In genomic region chr20:48903705-48904104, GRCh38 we compare ENCODE assay signal across 14 cellular contexts. TPM values are rescaled to one million over a fixed set of nuclear protein-coding genes. Genes with fewer than 3 reads are reported as not detected.
DNase-seq lines count a peak whose midpoint lies in the region; ATAC-seq and TF ChIP-seq lines count a peak whose summit lies in the region.
"Had no signal": no experiment of that assay in that cellular context is flagged by ENCODE, and none has a peak within 500 bp of the region (broad histone marks: within the 10 kb centered on the region; RNA-seq: fewer than 3 reads in every experiment).

No MANE protein-coding gene starts in this region.

- H2BK5ac ChIP-seq in neuronal stem cell (ENCODE audit: low read length): no peak overlapping the region

- H4K91ac ChIP-seq in neuronal stem cell (ENCODE audit: low read depth, low read length, poor library complexity): no peak overlapping the region

- H3K9me3 Mint-ChIP-seq in chondrocyte (ENCODE audit: low read depth): peaks cover under 1% of the 10 kb centered on the region
- H3K9me3 Mint-ChIP-seq: CD8-positive, alpha-beta T cell had no signal

- no peak overlapping the region for H2BK120ac ChIP-seq in neuronal stem cell (ENCODE audit: low read depth, low read length)

- no peaks in the 10 kb centered on the region for H3K79me1 ChIP-seq in neuronal stem cell (ENCODE audit: low read depth, low read length)

- no peak overlapping the region for H3K4me3 Mint-ChIP-seq in chondrocyte (ENCODE audit: unreplicated experiment)
- H3K4me3 Mint-ChIP-seq: CD14-positive monocyte; CD8-positive, alpha-beta T cell; H9 had no signal

- H3K36me3 Mint-ChIP-seq in chondrocyte (ENCODE audit: low read depth): no peaks in the 10 kb centered on the region
- H3K36me3 Mint-ChIP-seq: CD8-positive, alpha-beta T cell had no signal

- WGBS in neuronal stem cell (ENCODE audit: extremely low coverage in 2 of 2, insufficient read length in 2 of 2, insufficient replicate concordance in 1 of 2), 2 donors: no CpG with 5 or more reads among the region's 10 CpGs

- H3K18ac ChIP-seq in neuronal stem cell (ENCODE audit: low read length): no peak overlapping the region

- H2AFZ ChIP-seq in neuronal stem cell (ENCODE audit: low read length): no peak overlapping the region

- H3K4me1 ChIP-seq in RWPE2 (ENCODE audit: insufficient read depth, poor library complexity, severe bottlenecking): no peaks in the 10 kb centered on the region
- H3K4me1 ChIP-seq in neuronal stem cell (ENCODE audit: control insufficient read depth in 2 of 2, insufficient read depth in 1 of 2, low read depth in 1 of 2, low read length in 2 of 2): peaks cover 5 to 9% of the 10 kb centered on the region in 2 donors
- peaks cover 7% of the 10 kb centered on the region for H3K4me1 ChIP-seq in lower lobe of right lung

- H3K4me2 ChIP-seq in neuronal stem cell (ENCODE audit: insufficient read depth, low read length, poor library complexity, severe bottlenecking): no peak overlapping the region

- no peak overlapping the region for H2BK12ac ChIP-seq in neuronal stem cell (ENCODE audit: low read length)

- DNase-seq in RWPE2 (ENCODE audit: low spot score) (peak; percentile 75), chondrocyte (ENCODE audit: low spot score) (peak; percentile 54), neuronal stem cell (ENCODE audit: low spot score) (no peak), lower lobe of right lung (no peak), T-helper 1 cell (no peak)
- DNase-seq: AML-193; Calu3; CD8-positive, alpha-beta T cell; DMS79 treated with DMSO at 0.1 percent for 48 hours; GF-D8; IMR-90 had no signal

- peaks cover 7% of the 10 kb centered on the region for H3K4me1 Mint-ChIP-seq in chondrocyte (ENCODE audit: low read depth)

- H3K14ac ChIP-seq in neuronal stem cell (ENCODE audit: low read length): no peak overlapping the region

- peak overlapping the region; percentile 61 for H3K4ac ChIP-seq in neuronal stem cell (ENCODE audit: low read length)

- no peak overlapping the region for H3K27ac Mint-ChIP-seq in chondrocyte (ENCODE audit: unreplicated experiment)
- H3K27ac Mint-ChIP-seq: CD8-positive, alpha-beta T cell; H9 had no signal

- no peak overlapping the region for H3K4me3 ChIP-seq in RWPE2 (ENCODE audit: severe bottlenecking)
- H3K4me3 ChIP-seq in neuronal stem cell (ENCODE audit: low read length in 2 of 2): no peak overlapping the region
- no peak overlapping the region for H3K4me3 ChIP-seq in lower lobe of right lung

- peak overlapping the region; percentile 92 for H2AK5ac ChIP-seq in neuronal stem cell (ENCODE audit: low read depth, low read length)

- intact Hi-C loops in lower lobe of right lung (cut with DNase I): loop anchor here (5.0 kb wide), 1 partner anchor 246 kb away; no protein-coding TSS in a partner anchor

- ATAC-seq in RWPE2 (ENCODE audit: low read depth) (no peak), lower lobe of right lung (no peak), GM19324 (IDR thresholded peaks at IDR 0.05; ENCODE audit: low FRiP score, unreplicated experiment) (no peak)
- ATAC-seq: CD8-positive, alpha-beta T cell had no signal

- peaks cover 14% of the 10 kb centered on the region for H3K27me3 Mint-ChIP-seq in chondrocyte (ENCODE audit: low read depth)

- H3K9me3 ChIP-seq in RWPE2 (ENCODE audit: severe bottlenecking) (no peaks in the 10 kb centered on the region), neuronal stem cell (replicated peaks in 1 of 2; ENCODE audit: control insufficient read depth in 2 of 2, insufficient read depth in 1 of 2, low read depth in 1 of 2, low read length in 2 of 2) (peaks cover under 1 to 2% of the 10 kb centered on the region in 2 donors), lower lobe of right lung (no peaks in the 10 kb centered on the region)

- TF ChIP-seq CTCF in RWPE2 (IDR thresholded peaks at IDR 0.05; ENCODE audit: poor library complexity, severe bottlenecking) (no peak), chondrocyte (IDR thresholded peaks at IDR 0.05) (no peak), lower lobe of right lung (IDR thresholded peaks at IDR 0.05) (no peak)

- H3K27me3 ChIP-seq in RWPE2 (ENCODE audit: insufficient read depth, poor library complexity, severe bottlenecking) (no peaks in the 10 kb centered on the region), neuronal stem cell (ENCODE audit: control insufficient read depth in 3 of 3, insufficient read depth in 3 of 3, low read depth in 1 of 3, low read length in 3 of 3) (no peaks in the 10 kb centered on the region), lower lobe of right lung (ENCODE audit: low read depth) (peaks cover 6% of the 10 kb centered on the region)

- no peaks in the 10 kb centered on the region for H3K36me3 ChIP-seq in RWPE2 (ENCODE audit: low read depth)
- H3K36me3 ChIP-seq in neuronal stem cell (replicated peaks in 1 of 2; ENCODE audit: control insufficient read depth in 2 of 2, insufficient read depth in 2 of 2, low read length in 2 of 2): no peaks in the 10 kb centered on the region
- H3K36me3 ChIP-seq in lower lobe of right lung: no peaks in the 10 kb centered on the region

- no peak overlapping the region for H3K23ac ChIP-seq in neuronal stem cell (ENCODE audit: low read depth, low read length, poor library complexity)

- H3K27ac ChIP-seq in RWPE2 (ENCODE audit: poor library complexity, severe bottlenecking): no peak overlapping the region
- no peak overlapping the region for H3K27ac ChIP-seq in neuronal stem cell (replicated peaks; ENCODE audit: low read length)
- H3K27ac ChIP-seq in lower lobe of right lung: no peak overlapping the region

- H2BK15ac ChIP-seq in neuronal stem cell (ENCODE audit: low read length): peak overlapping the region; percentile 17

- H4K8ac ChIP-seq in neuronal stem cell (ENCODE audit: low read depth, low read length): no peak overlapping the region

- no peak overlapping the region for H3K9ac ChIP-seq in neuronal stem cell (ENCODE audit: low read depth, low read length, poor library complexity)

RNA-seq across cellular contexts. Expression of gene ARFGEF2, which starts 17.8 kb away (rescaled TPM):
- total RNA-seq in chondrocyte (29.2 to 31.8 TPM (median 30.0 TPM) in 3 replicates), lower lobe of right lung (32.9 TPM)
- 4.5 TPM for polyA plus RNA-seq in neuronal stem cell (2013, experiment 1 of 2)
- 4.9 TPM for polyA plus RNA-seq in neuronal stem cell (2013, experiment 2 of 2)

Comparison
In these comparisons a context has a peak if more than half of its experiments do, and no peak if none do; other contexts are left out.
1. DNase-seq: peak in RWPE2 (single experiment) and chondrocyte (single experiment); none in neuronal stem cell (single experiment), lower lobe of right lung (single experiment) and T-helper 1 cell (0 of 5).